Comparison of ENCODE assay signal across 7 cellular contexts in genomic region chr9:27276182-27277030, GRCh38. TPM values are rescaled to one million over a fixed set of nuclear protein-coding genes. Genes with fewer than 3 reads are reported as not detected.
A peak's percentile ranks its signal among the peaks of the same experiment; 100 is the strongest.
DNase-seq lines count a peak whose midpoint lies in the region; ATAC-seq and TF ChIP-seq lines count a peak whose summit lies in the region.

No MANE protein-coding gene starts in this region.

- H4K20me1 ChIP-seq in hepatocyte (ENCODE audit: insufficient read depth, poor library complexity, severe bottlenecking), result no peaks in the 10 kb centered on the region

- TF ChIP-seq CTCF in hepatocyte (IDR thresholded peaks at IDR 0.05; ENCODE audit: poor library complexity), result peak; percentile 85

- H3K4me1 ChIP-seq in hepatocyte (ENCODE audit: insufficient read depth) (no peaks in the 10 kb centered on the region), skeletal muscle satellite cell (ENCODE audit: control insufficient read depth, insufficient read depth, low read length) (no peaks in the 10 kb centered on the region)

- ATAC-seq in HG02759 (IDR thresholded peaks at IDR 0.05; ENCODE audit: unreplicated experiment) (peak; percentile 59), HG02970 (IDR thresholded peaks at IDR 0.05; ENCODE audit: low FRiP score, unreplicated experiment) (no peak)

- peak overlapping the region; percentile 9 for H2AFZ ChIP-seq in hepatocyte

- H3K36me3 ChIP-seq in hepatocyte (replicated peaks; ENCODE audit: insufficient read depth, low read depth) (no peaks in the 10 kb centered on the region), skeletal muscle satellite cell (ENCODE audit: insufficient read depth, low read length) (no peaks in the 10 kb centered on the region)

- H3K9me3 ChIP-seq in hepatocyte (ENCODE audit: low read depth) (no peaks in the 10 kb centered on the region), skeletal muscle satellite cell (replicated peaks; ENCODE audit: low read length) (no peaks in the 10 kb centered on the region)

- H3K4me2 ChIP-seq in hepatocyte (peak overlapping the region; percentile 65), skeletal muscle satellite cell (ENCODE audit: low read length) (peak overlapping the region; percentile 80)

- H3K27me3 ChIP-seq in hepatocyte (no peaks in the 10 kb centered on the region), skeletal muscle satellite cell (ENCODE audit: control insufficient read depth, insufficient read depth, low read length) (peaks cover 16% of the 10 kb centered on the region)

- no peaks in the 10 kb centered on the region for H3K79me2 ChIP-seq in hepatocyte

- WGBS in hepatocyte (ENCODE audit: low lambda C conversion rate, missing lambda C conversion rate), result 49% methylated on average over 13 of the region's 13 CpGs

- DNase-seq in GM03348 (ENCODE audit: low spot score) (peak; percentile 71), NCI-H2171 treated with DMSO at 0.1 percent for 48 hours (lab: John Stamatoyannopoulos, UW) (peak; percentile 61), amniotic epithelial cell (ENCODE audit: low read depth) (peak; percentile 55), hepatocyte (ENCODE audit: low spot score) (peak; percentile 78)

- H3K9me2 ChIP-seq in hepatocyte (replicated peaks; ENCODE audit: insufficient read depth), result no peaks in the 10 kb centered on the region

- H3K4me3 ChIP-seq in hepatocyte (no peak overlapping the region), skeletal muscle satellite cell (ENCODE audit: low read length) (peak overlapping the region; percentile 57)

- no peak overlapping the region for H3K27ac ChIP-seq in hepatocyte

- peak overlapping the region; percentile 43 for H3K9ac ChIP-seq in skeletal muscle satellite cell (ENCODE audit: low read depth, low read length)

RNA-seq across cellular contexts. Expression of gene EQTN, which starts 20.5 kb away (rescaled TPM):
- 1.1 TPM in 1 of 2 replicates, not detected in the other for total RNA-seq in hepatocyte
- not detected in 2 replicates for polyA plus RNA-seq in hepatocyte
- total RNA-seq in skeletal muscle satellite cell (2012; rRNA removed), result not detected in 2 replicates
